In the genomic region with DNA sequence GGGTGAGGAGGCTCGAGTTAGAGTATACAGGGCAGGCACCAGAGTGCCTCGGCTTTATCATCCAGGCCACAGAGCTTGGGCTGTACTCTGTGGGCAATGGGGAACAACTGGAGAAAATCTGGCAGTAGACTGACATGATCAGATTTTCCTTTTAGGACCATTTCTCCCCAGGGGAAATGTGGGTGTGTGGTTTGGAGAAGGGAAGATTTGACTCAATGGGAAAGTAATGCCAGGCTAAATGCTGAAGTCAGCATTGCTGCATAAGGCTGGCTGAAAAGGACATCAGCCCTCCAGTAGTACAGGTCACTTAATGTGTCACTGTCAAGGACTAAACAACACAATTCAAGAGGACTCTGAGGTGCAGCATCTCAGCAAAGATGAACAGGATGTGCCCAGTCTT, we compare ENCODE assay signal across 34 cellular contexts. TPM values are rescaled to one million over a fixed set of nuclear protein-coding genes. Genes with fewer than 3 reads are reported as not detected.
"Had no signal": no experiment of that assay in that cellular context is flagged by ENCODE, and none has a peak within 500 bp of the region (broad histone marks: within the 10 kb centered on the region; RNA-seq: fewer than 3 reads in every experiment).

No MANE protein-coding gene starts in this region.

- H3K27ac ChIP-seq: breast epithelium, epithelial cell of prostate, esophagus squamous epithelium, gastrocnemius medialis, parathyroid adenoma, psoas muscle, spleen, thoracic aorta, uterus had no signal

- H2AFZ ChIP-seq: parathyroid adenoma had no signal

- H3K36me3 Mint-ChIP-seq: activated CD4-positive, alpha-beta memory T cell treated with anti-CD3 and anti-CD28 coated beads for 36 hours; mesothelial cell of epicardium; type B pancreatic cell had no signal

- FAIRE-seq: colon, endometrium, islet of Langerhans, TTC549 had no signal

- H3K79me2 ChIP-seq: parathyroid adenoma had no signal

- ATAC-seq: gastrocnemius medialis; left ventricle myocardium superior; naive thymus-derived CD4-positive, alpha-beta T cell; psoas muscle had no signal

- DNase-seq: activated CD4-positive, alpha-beta memory T cell treated with anti-CD3 and anti-CD28 coated beads for 36 hours; activated CD4-positive, alpha-beta T cell treated with anti-CD3 and anti-CD28 coated beads, Interleukin-2, amount 10 ng/mL, durations not matched to agents 24 days and 14 days; activated CD4-positive, CD25-positive, alpha-beta regulatory T cell treated with anti-CD3 and anti-CD28 coated beads, Interleukin-2, amount 50 U/mL, for 72 hours; activated CD8-positive, alpha-beta memory T cell treated with anti-CD3 and anti-CD28 coated beads, Interleukin-2, amount 50 U/mL, for 48 hours; activated gamma-delta T cell; activated naive CD4-positive, alpha-beta T cell treated with anti-CD3 and anti-CD28 coated beads, Interleukin-2, amount 50 U/mL, for 16 hours; activated T-cell treated with anti-CD3 and anti-CD28 coated beads, Interleukin-2, amount 50 U/mL, for 24 hours; amniotic stem cell; effector CD8-positive, alpha-beta T cell; esophagus squamous epithelium; gastrocnemius medialis; glutamatergic neuron; left ventricle myocardium superior; mammary epithelial cell; naive thymus-derived CD4-positive, alpha-beta T cell; nucleus accumbens; psoas muscle; spleen; stimulated activated naive CD4-positive, alpha-beta T cell; uterus had no signal

- H3K9me3 ChIP-seq: breast epithelium, esophagus squamous epithelium, gastrocnemius medialis, psoas muscle, thoracic aorta, uterus had no signal

- H3K9me3 Mint-ChIP-seq: activated CD4-positive, alpha-beta memory T cell treated with anti-CD3 and anti-CD28 coated beads for 36 hours; activated CD4-positive, alpha-beta T cell treated with anti-CD3 and anti-CD28 coated beads, Interleukin-2, amount 10 ng/mL, durations not matched to agents 24 days and 14 days; activated T-cell treated with anti-CD3 and anti-CD28 coated beads, Interleukin-2, amount 50 U/mL, for 24 hours; central memory CD8-positive, alpha-beta T cell had no signal

- H3K27me3 ChIP-seq: breast epithelium, esophagus squamous epithelium, gastrocnemius medialis, uterus had no signal

- H3K4me3 ChIP-seq: breast epithelium, esophagus squamous epithelium, gastrocnemius medialis, psoas muscle, spleen, thoracic aorta, uterus had no signal

- H3K4me1 ChIP-seq: breast epithelium, parathyroid adenoma, spleen, uterus had no signal

- H3K9ac ChIP-seq: parathyroid adenoma had no signal

- H3K4me3 Mint-ChIP-seq: activated CD4-positive, alpha-beta memory T cell treated with anti-CD3 and anti-CD28 coated beads for 36 hours; activated CD4-positive, alpha-beta T cell treated with anti-CD3 and anti-CD28 coated beads, Interleukin-2, amount 10 ng/mL, durations not matched to agents 24 days and 14 days; activated T-cell treated with anti-CD3 and anti-CD28 coated beads, Interleukin-2, amount 50 U/mL, for 24 hours; central memory CD8-positive, alpha-beta T cell; mesothelial cell of epicardium; naive thymus-derived CD4-positive, alpha-beta T cell; type B pancreatic cell had no signal

- H3K27ac Mint-ChIP-seq: activated CD4-positive, alpha-beta memory T cell treated with anti-CD3 and anti-CD28 coated beads for 36 hours; activated CD4-positive, alpha-beta T cell treated with anti-CD3 and anti-CD28 coated beads, Interleukin-2, amount 10 ng/mL, durations not matched to agents 24 days and 14 days; activated T-cell treated with anti-CD3 and anti-CD28 coated beads, Interleukin-2, amount 50 U/mL, for 24 hours; mesothelial cell of epicardium; naive thymus-derived CD4-positive, alpha-beta T cell; type B pancreatic cell had no signal

- H3K36me3 ChIP-seq: breast epithelium, esophagus squamous epithelium, gastrocnemius medialis, spleen, thoracic aorta, uterus had no signal

- H3K4me1 Mint-ChIP-seq: activated CD4-positive, alpha-beta T cell treated with anti-CD3 and anti-CD28 coated beads, Interleukin-2, amount 10 ng/mL, durations not matched to agents 24 days and 14 days; central memory CD8-positive, alpha-beta T cell; naive thymus-derived CD4-positive, alpha-beta T cell had no signal

RNA-seq across cellular contexts. Expression of gene FYB2, which starts 5.0 kb away (rescaled TPM):
- total RNA-seq: activated CD4-positive, alpha-beta memory T cell treated with anti-CD3 and anti-CD28 coated beads for 36 hours; activated CD4-positive, alpha-beta T cell treated with anti-CD3 and anti-CD28 coated beads, Interleukin-2, amount 10 ng/mL, durations not matched to agents 24 days and 14 days; dermis microvascular lymphatic vessel endothelial cell; mammary epithelial cell; naive thymus-derived CD4-positive, alpha-beta T cell; spleen; T-helper 1 cell treated with Interleukin-12 subunit alpha and Interleukin-12 subunit beta and Interleukin-4 antibody, amounts not matched to agents 30 ng/mL and 1 ng/mL, for 36 hours; thoracic aorta had no signal
- polyA plus RNA-seq: mammary epithelial cell; naive thymus-derived CD4-positive, alpha-beta T cell; spleen had no signal

RNA-seq across cellular contexts. Expression of gene C8A, which starts 40.4 kb away (rescaled TPM):
- total RNA-seq: activated CD4-positive, alpha-beta memory T cell treated with anti-CD3 and anti-CD28 coated beads for 36 hours; activated CD4-positive, alpha-beta T cell treated with anti-CD3 and anti-CD28 coated beads, Interleukin-2, amount 10 ng/mL, durations not matched to agents 24 days and 14 days; breast epithelium; dermis microvascular lymphatic vessel endothelial cell; esophagus squamous epithelium; left ventricle myocardium superior; mammary epithelial cell; mesothelial cell of epicardium; naive thymus-derived CD4-positive, alpha-beta T cell; psoas muscle; spleen; T-helper 1 cell treated with Interleukin-12 subunit alpha and Interleukin-12 subunit beta and Interleukin-4 antibody, amounts not matched to agents 30 ng/mL and 1 ng/mL, for 36 hours; thoracic aorta; uterus had no signal
- polyA plus RNA-seq: mammary epithelial cell; naive thymus-derived CD4-positive, alpha-beta T cell; neural cell; psoas muscle had no signal
